Comparison of ENCODE assay signal across 2 cellular contexts in the genomic region with DNA sequence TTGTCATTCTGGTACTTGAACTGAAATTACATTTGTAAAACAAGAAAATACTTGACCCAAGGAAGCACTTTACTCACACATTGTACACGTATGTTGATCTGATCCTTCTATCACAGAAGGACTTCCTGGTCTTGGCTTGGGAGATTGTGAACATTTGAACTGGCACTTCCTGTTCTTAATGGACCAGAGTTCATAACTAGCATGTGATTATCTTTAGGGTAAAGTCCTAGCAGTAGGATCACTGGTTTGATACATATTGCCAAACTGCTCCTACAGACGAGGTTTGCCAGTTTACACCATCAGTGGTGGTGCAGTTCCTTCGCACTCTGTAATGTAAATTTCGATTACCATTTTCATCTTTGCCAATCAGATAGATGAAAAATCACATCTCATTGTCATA.
TF ChIP-seq lines count a peak whose summit lies in the region.

No MANE protein-coding gene starts in this region.

TF ChIP-seq in GM12891, 5 proteins besides CTCF, POLR2A, EP300 and RAD21 (continued from another document):
- TF ChIP-seq TAF1 (IDR thresholded peaks at IDR 0.05; ENCODE audit: low read depth, low read length) (no peak), SPI1 (IDR thresholded peaks at IDR 0.05; ENCODE audit: low read depth, low read length) (no peak), POU2F2 (IDR thresholded peaks at IDR 0.05; ENCODE audit: low read depth, low read length) (no peak), PAX5 (IDR thresholded peaks at IDR 0.05; ENCODE audit: insufficient read depth, low read length, severe bottlenecking) (no peak)

TF ChIP-seq in liver, 16 proteins besides CTCF, POLR2A, EP300 and RAD21 (continued from another document):
- TF ChIP-seq JUND (IDR thresholded peaks at IDR 0.05) (no peak), SP1 (IDR thresholded peaks at IDR 0.05) (peak; percentile 80), TAF1 (conservative IDR thresholded peaks at IDR 0.05) (no peak), HNF4G (IDR thresholded peaks at IDR 0.05) (no peak), RXRA (IDR thresholded peaks at IDR 0.05) (peak; percentile 67 to 76), YY1 (IDR thresholded peaks at IDR 0.05) (peak; percentile 23)
- TF ChIP-seq, protein P1, sequence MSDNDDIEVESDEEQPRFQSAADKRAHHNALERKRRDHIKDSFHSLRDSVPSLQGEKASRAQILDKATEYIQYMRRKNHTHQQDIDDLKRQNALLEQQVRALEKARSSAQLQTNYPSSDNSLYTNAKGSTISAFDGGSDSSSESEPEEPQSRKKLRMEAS (IDR thresholded peaks at IDR 0.05): peak; percentile 44
